15 cellular contexts compared by ENCODE assay signal in the genomic region with DNA sequence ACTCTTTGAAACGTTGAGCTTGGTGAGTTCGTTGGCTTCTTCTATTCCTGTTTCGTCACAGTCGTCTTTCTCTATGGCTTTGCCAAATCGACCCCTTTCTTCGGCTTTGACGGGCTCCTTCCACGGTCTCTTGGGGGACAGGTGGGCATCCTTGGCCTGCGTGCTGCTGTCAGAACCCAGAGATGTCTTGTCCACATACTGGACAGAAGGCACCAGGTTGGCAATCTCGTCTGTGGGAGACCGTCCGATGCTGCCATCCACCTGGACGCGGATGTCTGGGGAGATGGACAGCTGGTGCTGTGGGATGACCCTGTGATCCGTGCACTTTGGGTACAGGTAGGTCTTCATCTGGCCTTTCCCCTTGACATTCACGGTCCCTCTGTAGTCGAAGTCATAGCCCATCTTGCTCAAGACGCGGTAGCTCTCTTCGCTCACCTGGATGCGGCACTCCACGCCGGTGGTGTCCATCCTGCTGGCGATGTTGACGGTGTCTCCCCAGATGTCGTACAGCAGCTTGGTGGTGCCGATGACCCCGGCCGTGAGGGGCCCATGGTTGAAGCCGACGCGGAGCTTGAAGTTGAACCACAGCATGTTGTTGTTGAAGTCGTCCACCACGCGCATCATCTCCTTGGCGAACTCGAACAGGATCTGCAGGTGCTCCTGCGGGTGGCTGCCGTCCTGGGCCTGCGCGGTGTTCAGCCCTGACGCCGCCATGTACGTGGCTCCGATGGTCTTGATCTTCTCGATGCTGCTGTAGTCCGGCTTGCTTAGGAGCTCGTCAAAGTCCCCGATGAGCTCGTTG.
DNase-seq lines count a peak whose midpoint lies in the region; ATAC-seq and TF ChIP-seq lines count a peak whose summit lies in the region.
"Had no signal": no experiment of that assay in that cellular context is flagged by ENCODE, and none has a peak within 500 bp of the region (broad histone marks: within the 10 kb centered on the region; RNA-seq: fewer than 3 reads in every experiment).

No MANE protein-coding gene starts in this region.

- H4K20me1 ChIP-seq in GM23248 (ENCODE audit: insufficient read depth), result no peaks in the 10 kb centered on the region

- H3K9me2 ChIP-seq in GM23248 (ENCODE audit: insufficient read depth), result no peaks in the 10 kb centered on the region

- no peaks in the 10 kb centered on the region for H3F3A ChIP-seq in GM23248 (ENCODE audit: insufficient read depth)

- no peak overlapping the region for H3K4me2 ChIP-seq in GM23248 (ENCODE audit: unreplicated experiment)
- H3K4me2 ChIP-seq: GM23338 had no signal

- in situ Hi-C loops in GM23248 (cut with MboI), result no loop called here

- no peaks in the 10 kb centered on the region for H3K9me3 ChIP-seq in GM23248 (ENCODE audit: low read depth)
- H3K9me3 ChIP-seq: Caco-2 had no signal

- no peak for DNase-seq in T-helper 2 cell treated with Interferon-gamma antibody and Interleukin-4, amounts not matched to agents 5 μg/mL and 100 μg/mL, for 36 hours (ENCODE audit: low spot score)
- DNase-seq in T-helper 2 cell, result no peak
- DNase-seq in natural killer cell, result no peak
- no peak for DNase-seq in GM23248
- DNase-seq in cerebellum (ENCODE audit: low spot score), result no peak
- DNase-seq: Caco-2; CD8-positive, alpha-beta memory T cell; H9 had no signal

- H3K4me3 Mint-ChIP-seq in T-helper 2 cell treated with Interferon-gamma antibody and Interleukin-4, amounts not matched to agents 5 μg/mL and 100 μg/mL, for 36 hours, result no peak overlapping the region
- H3K4me3 Mint-ChIP-seq in dendritic cell treated with granulocyte-macrophage colony-stimulating factor and Interleukin-4, amounts not matched to agents 40 ng/mL and 50 ng/mL, for 4 days, result no peak overlapping the region
- no peak overlapping the region for H3K4me3 Mint-ChIP-seq in natural killer cell
- H3K4me3 Mint-ChIP-seq: CD14-positive monocyte; CD8-positive, alpha-beta memory T cell; GM23338; H9 had no signal

- no peaks in the 10 kb centered on the region for H3K27me3 Mint-ChIP-seq in T-helper 2 cell treated with Interferon-gamma antibody and Interleukin-4, amounts not matched to agents 5 μg/mL and 100 μg/mL, for 36 hours (ENCODE audit: low read depth)
- peaks cover 9% of the 10 kb centered on the region for H3K27me3 Mint-ChIP-seq in dendritic cell treated with granulocyte-macrophage colony-stimulating factor and Interleukin-4, amounts not matched to agents 40 ng/mL and 50 ng/mL, for 4 days
- H3K27me3 Mint-ChIP-seq in natural killer cell (ENCODE audit: low read depth in 2 of 2), result peaks cover 0 to 3% of the 10 kb centered on the region in 2 donors

- whole genome bisulfite sequencing in GM23248 (ENCODE audit: low coverage in 1 of 2, low lambda C conversion rate in 2 of 2, missing lambda C conversion rate in 2 of 2), 2 experiments, result 94 to 95% methylated on average over 50 of the region's 50 CpGs

- intact Hi-C loops in dendritic cell treated with granulocyte-macrophage colony-stimulating factor and Interleukin-4, amounts not matched to agents 40 ng/mL and 50 ng/mL, for 4 days (cut with micrococcal nuclease), result no loop called here
- intact Hi-C loops in natural killer cell (cut with micrococcal nuclease), result no loop called here

- no peak overlapping the region for H3K9ac ChIP-seq in GM23248

- no peak for TF ChIP-seq CTCF in natural killer cell (IDR thresholded peaks at IDR 0.05)

- H3K27me3 ChIP-seq in GM23248 (replicated peaks; ENCODE audit: insufficient read depth), result no peaks in the 10 kb centered on the region

- H3K4me1 Mint-ChIP-seq in T-helper 2 cell treated with Interferon-gamma antibody and Interleukin-4, amounts not matched to agents 5 μg/mL and 100 μg/mL, for 36 hours (ENCODE audit: low read depth), result peaks cover 11% of the 10 kb centered on the region
- peaks cover 53% of the 10 kb centered on the region for H3K4me1 Mint-ChIP-seq in dendritic cell treated with granulocyte-macrophage colony-stimulating factor and Interleukin-4, amounts not matched to agents 40 ng/mL and 50 ng/mL, for 4 days (ENCODE audit: low read depth)
- H3K4me1 Mint-ChIP-seq in natural killer cell, result peaks cover 15 to 18% of the 10 kb centered on the region in 2 donors

- ATAC-seq in natural killer cell (no peak), GM19328 (IDR thresholded peaks at IDR 0.05; ENCODE audit: unreplicated experiment) (no peak), HG03520 (IDR thresholded peaks at IDR 0.05; ENCODE audit: unreplicated experiment) (no peak)
- ATAC-seq: GM23338, K562 had no signal

- H2AFZ ChIP-seq in GM23248, result no peak overlapping the region
- H2AFZ ChIP-seq: GM23338 had no signal

- no peak overlapping the region for H3K27ac ChIP-seq in GM23248
- H3K27ac ChIP-seq: 22Rv1 had no signal

- no peaks in the 10 kb centered on the region; the same call in 1 of the 2 replicates for H3K36me3 ChIP-seq in GM23248 (ENCODE audit: low read depth)

- H3K79me2 ChIP-seq in GM23248 (ENCODE audit: insufficient read depth), result no peaks in the 10 kb centered on the region

- peaks cover 8% of the 10 kb centered on the region; the same call in 1 of the 2 replicates for H3K4me1 ChIP-seq in GM23248 (ENCODE audit: insufficient read depth)
- H3K4me1 ChIP-seq: Caco-2 had no signal

- no peak overlapping the region for H3K4me3 ChIP-seq in GM23248
- H3K4me3 ChIP-seq: GM23338, K562 had no signal

- H3K27ac Mint-ChIP-seq in T-helper 2 cell treated with Interferon-gamma antibody and Interleukin-4, amounts not matched to agents 5 μg/mL and 100 μg/mL, for 36 hours, result peak overlapping the region; percentile 26
- H3K27ac Mint-ChIP-seq in dendritic cell treated with granulocyte-macrophage colony-stimulating factor and Interleukin-4, amounts not matched to agents 40 ng/mL and 50 ng/mL, for 4 days, result peak overlapping the region; percentile 71
- H3K27ac Mint-ChIP-seq in natural killer cell, result peak overlapping the region; percentile 54 to 98
- H3K27ac Mint-ChIP-seq: GM23338, H9 had no signal

- peaks cover 3% of the 10 kb centered on the region for H3K36me3 Mint-ChIP-seq in T-helper 2 cell treated with Interferon-gamma antibody and Interleukin-4, amounts not matched to agents 5 μg/mL and 100 μg/mL, for 36 hours (ENCODE audit: low read depth)
- peaks cover 26% of the 10 kb centered on the region for H3K36me3 Mint-ChIP-seq in dendritic cell treated with granulocyte-macrophage colony-stimulating factor and Interleukin-4, amounts not matched to agents 40 ng/mL and 50 ng/mL, for 4 days (ENCODE audit: low read depth)
- peaks cover 7% of the 10 kb centered on the region for H3K36me3 Mint-ChIP-seq in natural killer cell

- no peaks in the 10 kb centered on the region for H3K9me3 Mint-ChIP-seq in T-helper 2 cell treated with Interferon-gamma antibody and Interleukin-4, amounts not matched to agents 5 μg/mL and 100 μg/mL, for 36 hours
- H3K9me3 Mint-ChIP-seq in dendritic cell treated with granulocyte-macrophage colony-stimulating factor and Interleukin-4, amounts not matched to agents 40 ng/mL and 50 ng/mL, for 4 days, result no peaks in the 10 kb centered on the region
- H3K9me3 Mint-ChIP-seq in natural killer cell, result no peaks in the 10 kb centered on the region
- H3K9me3 Mint-ChIP-seq: GM23338, H9 had no signal

Comparison
In these comparisons a context has a peak if more than half of its experiments do, and no peak if none do; other contexts are left out.
1. H3K27ac Mint-ChIP-seq: peak in every context shown above with its lines; median percentile 76 in natural killer cell; 71 in dendritic cell treated with granulocyte-macrophage colony-stimulating factor and Interleukin-4, amounts not matched to agents 40 ng/mL and 50 ng/mL, for 4 days; 26 in T-helper 2 cell treated with Interferon-gamma antibody and Interleukin-4, amounts not matched to agents 5 μg/mL and 100 μg/mL, for 36 hours.